In genomic region chr19:852136-853013, GRCh38 we compare ENCODE assay signal across 15 cellular contexts. TPM values are rescaled to one million over a fixed set of nuclear protein-coding genes. Genes with fewer than 3 reads are reported as not detected.
DNase-seq lines count a peak whose midpoint lies in the region; ATAC-seq and TF ChIP-seq lines count a peak whose summit lies in the region.
"Had no signal": no experiment of that assay in that cellular context is flagged by ENCODE, and none has a peak within 500 bp of the region (broad histone marks: within the 10 kb centered on the region; RNA-seq: fewer than 3 reads in every experiment).

TSS of gene ELANE (plus strand) at chr19:852303. CDS start at chr19:852329, 26 bp downstream.

- peaks cover 14 to 28% (median 16%) of the 10 kb centered on the region in 3 donors for H3K27me3 Mint-ChIP-seq in CD14-positive monocyte (ENCODE audit: low read depth in 3 of 3)
- peaks cover 49% of the 10 kb centered on the region for H3K27me3 Mint-ChIP-seq in stimulated activated memory B cell treated with anti-CD40 and anti-IgM and Interleukin-4, amounts not matched to agents 10 μg/mL and 1 μg/mL and 100 μg/mL, for 72 hours
- H3K27me3 Mint-ChIP-seq in activated T-cell treated with anti-CD3 and anti-CD28 coated beads, Interleukin-2, amount 50 U/mL, for 72 hours (ENCODE audit: low read depth) = peaks cover 5% of the 10 kb centered on the region

- TF ChIP-seq POLR2A in gastroesophageal sphincter (IDR thresholded peaks at IDR 0.05) = no peak

- no peaks in the 10 kb centered on the region for H3K9me3 ChIP-seq in gastroesophageal sphincter

- intact Hi-C loops in CD14-positive monocyte (cut with micrococcal nuclease) = loop anchor here (5.0 kb wide), 2 partner anchors 35 to 80 kb away; no protein-coding TSS in a partner anchor

- H3K27me3 ChIP-seq in gastroesophageal sphincter = peaks cover 67% of the 10 kb centered on the region

- peaks cover 0 to 2% (median 0%) of the 10 kb centered on the region in 7 donors for H3K9me3 Mint-ChIP-seq in CD14-positive monocyte
- H3K9me3 Mint-ChIP-seq in stimulated activated memory B cell treated with anti-CD40 and anti-IgM and Interleukin-4, amounts not matched to agents 10 μg/mL and 1 μg/mL and 100 μg/mL, for 72 hours = no peaks in the 10 kb centered on the region
- no peaks in the 10 kb centered on the region for H3K9me3 Mint-ChIP-seq in activated T-cell treated with anti-CD3 and anti-CD28 coated beads, Interleukin-2, amount 50 U/mL, for 72 hours
- no peaks in the 10 kb centered on the region for H3K9me3 Mint-ChIP-seq in stimulated activated effector memory CD8-positive, alpha-beta T cell treated with anti-CD3 and anti-CD28 coated beads, Interleukin-12 subunit alpha, Interleukin-12 subunit beta, amount 100 ng/mL, for 72 hours
- H3K9me3 Mint-ChIP-seq: activated naive CD4-positive, alpha-beta T cell treated with anti-CD3 and anti-CD28 coated beads, Interleukin-2, amount 10 ng/mL, durations not matched to agents 7 days and 5 days had no signal

- no peaks in the 10 kb centered on the region for H3K36me3 Mint-ChIP-seq in CD14-positive monocyte
- no peaks in the 10 kb centered on the region for H3K36me3 Mint-ChIP-seq in stimulated activated memory B cell treated with anti-CD40 and anti-IgM and Interleukin-4, amounts not matched to agents 10 μg/mL and 1 μg/mL and 100 μg/mL, for 72 hours
- no peaks in the 10 kb centered on the region for H3K36me3 Mint-ChIP-seq in activated T-cell treated with anti-CD3 and anti-CD28 coated beads, Interleukin-2, amount 50 U/mL, for 72 hours (ENCODE audit: insufficient read depth in 2 of 2)
- no peaks in the 10 kb centered on the region for H3K36me3 Mint-ChIP-seq in stimulated activated effector memory CD8-positive, alpha-beta T cell treated with anti-CD3 and anti-CD28 coated beads, Interleukin-12 subunit alpha, Interleukin-12 subunit beta, amount 100 ng/mL, for 72 hours
- H3K36me3 Mint-ChIP-seq: activated naive CD4-positive, alpha-beta T cell treated with anti-CD3 and anti-CD28 coated beads, Interleukin-2, amount 10 ng/mL, durations not matched to agents 7 days and 5 days had no signal

- no peaks in the 10 kb centered on the region for H3K36me3 ChIP-seq in gastroesophageal sphincter

- WGBS in gastroesophageal sphincter (ENCODE audit: low coverage in 1 of 2), 2 donors = 71 to 93% methylated on average over 3 to 9 of the region's 55 CpGs

- no peak within 1 kb of the TSS for H3K27ac Mint-ChIP-seq in CD14-positive monocyte
- H3K27ac Mint-ChIP-seq in stimulated activated memory B cell treated with anti-CD40 and anti-IgM and Interleukin-4, amounts not matched to agents 10 μg/mL and 1 μg/mL and 100 μg/mL, for 72 hours = no peak within 1 kb of the TSS
- H3K27ac Mint-ChIP-seq in activated T-cell treated with anti-CD3 and anti-CD28 coated beads, Interleukin-2, amount 50 U/mL, for 72 hours = no peak within 1 kb of the TSS
- no peak within 1 kb of the TSS for H3K27ac Mint-ChIP-seq in stimulated activated effector memory CD8-positive, alpha-beta T cell treated with anti-CD3 and anti-CD28 coated beads, Interleukin-12 subunit alpha, Interleukin-12 subunit beta, amount 100 ng/mL, for 72 hours
- H3K27ac Mint-ChIP-seq: activated naive CD4-positive, alpha-beta T cell treated with anti-CD3 and anti-CD28 coated beads, Interleukin-2, amount 10 ng/mL, durations not matched to agents 7 days and 5 days; B cell had no signal

- TF ChIP-seq CTCF in CD14-positive monocyte (IDR thresholded peaks at IDR 0.05) = no peak
- no peak for TF ChIP-seq CTCF in gastroesophageal sphincter (IDR thresholded peaks at IDR 0.05)

- H3K27ac ChIP-seq in gastroesophageal sphincter = peak within 1 kb of the TSS in 3 of 4 donors; percentile 84 to 87 (median 85)

- peak within 1 kb of the TSS; percentile 61 to 84 for H3K4me3 Mint-ChIP-seq in CD14-positive monocyte
- no peak within 1 kb of the TSS for H3K4me3 Mint-ChIP-seq in stimulated activated memory B cell treated with anti-CD40 and anti-IgM and Interleukin-4, amounts not matched to agents 10 μg/mL and 1 μg/mL and 100 μg/mL, for 72 hours
- no peak within 1 kb of the TSS for H3K4me3 Mint-ChIP-seq in activated T-cell treated with anti-CD3 and anti-CD28 coated beads, Interleukin-2, amount 50 U/mL, for 72 hours
- H3K4me3 Mint-ChIP-seq in stimulated activated effector memory CD8-positive, alpha-beta T cell treated with anti-CD3 and anti-CD28 coated beads, Interleukin-12 subunit alpha, Interleukin-12 subunit beta, amount 100 ng/mL, for 72 hours = no peak within 1 kb of the TSS
- H3K4me3 Mint-ChIP-seq: activated naive CD4-positive, alpha-beta T cell treated with anti-CD3 and anti-CD28 coated beads, Interleukin-2, amount 10 ng/mL, durations not matched to agents 7 days and 5 days; B cell had no signal

- H3K4me1 Mint-ChIP-seq in CD14-positive monocyte = peaks cover 34% of the 10 kb centered on the region
- H3K4me1 Mint-ChIP-seq in stimulated activated memory B cell treated with anti-CD40 and anti-IgM and Interleukin-4, amounts not matched to agents 10 μg/mL and 1 μg/mL and 100 μg/mL, for 72 hours = peaks cover 7% of the 10 kb centered on the region
- no peaks in the 10 kb centered on the region for H3K4me1 Mint-ChIP-seq in activated T-cell treated with anti-CD3 and anti-CD28 coated beads, Interleukin-2, amount 50 U/mL, for 72 hours (ENCODE audit: low read depth)
- H3K4me1 Mint-ChIP-seq in stimulated activated effector memory CD8-positive, alpha-beta T cell treated with anti-CD3 and anti-CD28 coated beads, Interleukin-12 subunit alpha, Interleukin-12 subunit beta, amount 100 ng/mL, for 72 hours = no peaks in the 10 kb centered on the region
- H3K4me1 Mint-ChIP-seq: B cell had no signal

- ATAC-seq in gastroesophageal sphincter (no peak), HG02571 (IDR thresholded peaks at IDR 0.05; ENCODE audit: unreplicated experiment) (no peak)
- ATAC-seq in stimulated activated memory B cell treated with anti-CD40 and anti-IgM and Interleukin-4, amounts not matched to agents 10 μg/mL and 1 μg/mL and 100 μg/mL, for 72 hours = peak; percentile 41
- no peak for ATAC-seq in activated T-cell treated with anti-CD3 and anti-CD28 coated beads, Interleukin-2, amount 50 U/mL, for 72 hours (replicated peaks in 1 of 2)
- no peak for ATAC-seq in stimulated activated effector memory CD8-positive, alpha-beta T cell treated with anti-CD3 and anti-CD28 coated beads, Interleukin-12 subunit alpha, Interleukin-12 subunit beta, amount 100 ng/mL, for 72 hours

- DNase-seq in CD14-positive monocyte (ENCODE audit: low spot score) (no peak), NOMO-1 treated with DMSO at 0.1 percent for 48 hours (lab: John Stamatoyannopoulos, UW; ENCODE audit: unreplicated experiment) (peak; percentile 55)
- no peak for DNase-seq in activated T-cell treated with anti-CD3 and anti-CD28 coated beads, Interleukin-2, amount 50 U/mL, for 72 hours
- no peak for DNase-seq in stimulated activated effector memory CD8-positive, alpha-beta T cell treated with anti-CD3 and anti-CD28 coated beads, Interleukin-12 subunit alpha, Interleukin-12 subunit beta, amount 100 ng/mL, for 72 hours (ENCODE audit: low spot score in 2 of 2)
- DNase-seq in activated naive CD4-positive, alpha-beta T cell treated with Interleukin-2 at 50 U/mL for 16 hours = no peak
- DNase-seq: activated naive CD4-positive, alpha-beta T cell treated with anti-CD3 and anti-CD28 coated beads, Interleukin-2, amount 10 ng/mL, durations not matched to agents 7 days and 5 days; NCI-H1417; NCI-H345; OCI-M1; stimulated activated CD4-positive, alpha-beta T cell treated with anti-CD3 and anti-CD28 coated beads, Interleukin-2, amount 100 ng/mL, for 24 hours had no signal

- peak within 1 kb of the TSS in 1 of 2 donors; percentile 28 for H3K4me3 ChIP-seq in gastroesophageal sphincter

- peaks cover 0 to 53% (median 14%) of the 10 kb centered on the region in 3 donors for H3K4me1 ChIP-seq in gastroesophageal sphincter

- no peak for TF ChIP-seq EP300 in gastroesophageal sphincter (IDR thresholded peaks at IDR 0.05)

RNA-seq across cellular contexts. Expression of gene ELANE, which starts in this region (rescaled TPM):
- polyA plus RNA-seq in CD14-positive monocyte = 1 to 10 TPM; 1.3 to 2.0 TPM
- 1 to 10 TPM in 3 of 4 donors, under 1 TPM in 1; 0.49 to 2.3 (median 1.7) TPM for total RNA-seq in gastroesophageal sphincter
- total RNA-seq in activated T-cell treated with anti-CD3 and anti-CD28 coated beads, Interleukin-2, amount 50 U/mL, for 72 hours = not detected
- total RNA-seq: B cell, bronchial epithelial cell had no signal

Comparison
In these comparisons a context has a peak if more than half of its experiments do, and no peak if none do; other contexts are left out.
1. H3K4me3 Mint-ChIP-seq: peak in CD14-positive monocyte (2 of 2); none in stimulated activated memory B cell treated with anti-CD40 and anti-IgM and Interleukin-4, amounts not matched to agents 10 μg/mL and 1 μg/mL and 100 μg/mL, for 72 hours (single experiment), activated T-cell treated with anti-CD3 and anti-CD28 coated beads, Interleukin-2, amount 50 U/mL, for 72 hours (0 of 2) and stimulated activated effector memory CD8-positive, alpha-beta T cell treated with anti-CD3 and anti-CD28 coated beads, Interleukin-12 subunit alpha, Interleukin-12 subunit beta, amount 100 ng/mL, for 72 hours (single experiment).